ENCODE assay signal across 22 cellular contexts in genomic region chr4:177371452-177371851, GRCh38.
DNase-seq lines count a peak whose midpoint lies in the region; ATAC-seq, FAIRE-seq and TF ChIP-seq lines count a peak whose summit lies in the region.
"Had no signal": no experiment of that assay in that cellular context is flagged by ENCODE, and none has a peak within 500 bp of the region (broad histone marks: within the 10 kb centered on the region; RNA-seq: fewer than 3 reads in every experiment).

No MANE protein-coding gene starts in this region.

- H3K4me1 ChIP-seq in HepG2 (ENCODE audit: insufficient read depth, low read length): no peaks in the 10 kb centered on the region
- no peaks in the 10 kb centered on the region for H3K4me1 ChIP-seq in right lobe of liver
- H3K4me1 ChIP-seq: SJSA1 had no signal

- 31% methylated on average over 4 of the region's 4 CpGs for WGBS in HepG2 (ENCODE audit: low lambda C conversion rate)
- WGBS in right lobe of liver (ENCODE audit: insufficient coverage, low coverage, low lambda C conversion rate, missing lambda C conversion rate): 73% methylated on average over 4 of the region's 4 CpGs

- H3K9me3 ChIP-seq in HepG2 (ENCODE audit: low read length) (no peaks in the 10 kb centered on the region), right lobe of liver (no peaks in the 10 kb centered on the region)
- H3K9me3 ChIP-seq: SJSA1 had no signal

- H3K27ac ChIP-seq in HepG2 (ENCODE audit: extremely low read length, insufficient read depth, low read length) (no peak overlapping the region), right lobe of liver (no peak overlapping the region)
- H3K27ac ChIP-seq: 22Rv1; BLaER1 treated with 17β-estradiol and CSF1 and Interleukin-3, amounts not matched to agents 10 nM and 100 nM; SJSA1 had no signal

- H3K4me2 ChIP-seq in HepG2 (ENCODE audit: low read depth, low read length): no peak overlapping the region
- H3K4me2 ChIP-seq: BLaER1 treated with 17β-estradiol and CSF1 and Interleukin-3, amounts not matched to agents 10 nM and 100 nM; GM23338 had no signal

- ATAC-seq in HepG2 (no peak), right lobe of liver (no peak), GM18873 (IDR thresholded peaks at IDR 0.05; ENCODE audit: low FRiP score, unreplicated experiment) (no peak), GM18867 (IDR thresholded peaks at IDR 0.05; ENCODE audit: unreplicated experiment) (no peak), Right ventricle myocardium inferior (no peak)
- ATAC-seq: GM23338 had no signal

- H3K27me3 ChIP-seq in HepG2 (ENCODE audit: control insufficient read depth in 1 of 2, insufficient read depth in 2 of 2, low read length in 2 of 2) (peaks cover 0 to 5% of the 10 kb centered on the region in 2 experiments; a peak in 1 of 5 replicates), right lobe of liver (no peaks in the 10 kb centered on the region)
- H3K27me3 ChIP-seq: BLaER1 treated with 17β-estradiol and CSF1 and Interleukin-3, amounts not matched to agents 10 nM and 100 nM had no signal

- TF ChIP-seq RAD21 in HepG2 (CRISPR knock-in tag; IDR thresholded peaks at IDR 0.05): no peak

- H3K79me2 ChIP-seq in HepG2 (ENCODE audit: insufficient read depth, low read length): no peaks in the 10 kb centered on the region

- TF ChIP-seq EP300 in HepG2 (IDR thresholded peaks at IDR 0.05; ENCODE audit: low read depth in 2 of 2, low read length in 2 of 2): no peak
- TF ChIP-seq EP300 in HepG2 (CRISPR knock-in tag; IDR thresholded peaks at IDR 0.05; ENCODE audit: borderline replicate concordance): no peak

- H4K20me1 ChIP-seq in HepG2 (ENCODE audit: insufficient read depth, low read length): no peaks in the 10 kb centered on the region
- H4K20me1 ChIP-seq: BLaER1 treated with 17β-estradiol and CSF1 and Interleukin-3, amounts not matched to agents 10 nM and 100 nM had no signal

- DNase-seq in HepG2 (ENCODE audit: low spot score) (no peak), right lobe of liver (no peak), NCI-H146 (lab: John Stamatoyannopoulos, UW) (peak; percentile 69), NCI-H774 (lab: John Stamatoyannopoulos, UW) (peak; percentile 16), AML-193 (lab: John Stamatoyannopoulos, UW) (no peak), Right ventricle myocardium inferior (ENCODE audit: missing footprints) (no peak)
- DNase-seq: ACHN; CD4-positive, alpha-beta T cell; DMS53; H9; NCI-H1092; NCI-H2029; NCI-H446; NCI-H524 treated with DMSO at 0.1 percent for 48 hours had no signal

- H3K36me3 ChIP-seq in HepG2 (replicated peaks in 1 of 2; ENCODE audit: control insufficient read depth in 1 of 2, insufficient read depth in 2 of 2, low read length in 2 of 2): no peaks in the 10 kb centered on the region
- H3K36me3 ChIP-seq in right lobe of liver: no peaks in the 10 kb centered on the region
- H3K36me3 ChIP-seq: BLaER1 treated with 17β-estradiol and CSF1 and Interleukin-3, amounts not matched to agents 10 nM and 100 nM; SJSA1 had no signal

- H2AFZ ChIP-seq in HepG2 (ENCODE audit: low read length): no peak overlapping the region
- H2AFZ ChIP-seq: GM23338 had no signal

- H3K9ac ChIP-seq in HepG2 (ENCODE audit: insufficient read depth, low read depth, low read length): no peak overlapping the region
- H3K9ac ChIP-seq: BLaER1 treated with 17β-estradiol and CSF1 and Interleukin-3, amounts not matched to agents 10 nM and 100 nM had no signal

- BruUV-seq in HepG2 (replicated peaks; lab: Mats Ljungman, UMichigan): no TSS peak

- in situ Hi-C loops in HepG2 (cut with HindIII; ENCODE audit: extremely low pct_ligation_motif_present, low pct_unique_long_range_greater_than_20kb): no loop called here

- CTCF ChIA-PET in HepG2 (lab: Yijun Ruan, JAX; ENCODE audit: low intra/inter-chr PET ratio, low total read pairs): no interaction called here

- TF ChIP-seq POLR2A in HepG2 (IDR thresholded peaks at IDR 0.05; ENCODE audit: insufficient read depth in 1 of 2, low read depth in 2 of 2, low read length in 2 of 2) (no peak), right lobe of liver (IDR thresholded peaks at IDR 0.05) (no peak)

- intact Hi-C loops in HepG2 (cut with micrococcal nuclease; ENCODE audit: unreplicated experiment): no loop called here
- intact Hi-C loops in right lobe of liver (cut with DNase I): no loop called here
- intact Hi-C loops in Right ventricle myocardium inferior (cut with DNase I): no loop called here

- POLR2A ChIA-PET in HepG2 (lab: Yijun Ruan, JAX): no interaction called here

- no peak for FAIRE-seq in HepG2 (lab: Jason Lieb, UNC)
- FAIRE-seq: GM18507, RCC 7860 had no signal

- H3K4me3 ChIP-seq in HepG2 (replicated peaks in 1 of 3; ENCODE audit: insufficient read depth in 1 of 3, low read depth in 2 of 3, low read length in 3 of 3): no peak overlapping the region
- no peak overlapping the region for H3K4me3 ChIP-seq in right lobe of liver
- H3K4me3 ChIP-seq: BLaER1 treated with 17β-estradiol and CSF1 and Interleukin-3, amounts not matched to agents 10 nM and 100 nM; GM23338; SJSA1 had no signal

- TF ChIP-seq CTCF in HepG2 (CRISPR knock-in tag; IDR thresholded peaks at IDR 0.05): no peak
- no peak for TF ChIP-seq CTCF in right lobe of liver (IDR thresholded peaks at IDR 0.05)

TF ChIP-seq in HepG2, 621 proteins besides CTCF, POLR2A, EP300 and RAD21 (continues in another document):
- TF ChIP-seq, protein P1, sequence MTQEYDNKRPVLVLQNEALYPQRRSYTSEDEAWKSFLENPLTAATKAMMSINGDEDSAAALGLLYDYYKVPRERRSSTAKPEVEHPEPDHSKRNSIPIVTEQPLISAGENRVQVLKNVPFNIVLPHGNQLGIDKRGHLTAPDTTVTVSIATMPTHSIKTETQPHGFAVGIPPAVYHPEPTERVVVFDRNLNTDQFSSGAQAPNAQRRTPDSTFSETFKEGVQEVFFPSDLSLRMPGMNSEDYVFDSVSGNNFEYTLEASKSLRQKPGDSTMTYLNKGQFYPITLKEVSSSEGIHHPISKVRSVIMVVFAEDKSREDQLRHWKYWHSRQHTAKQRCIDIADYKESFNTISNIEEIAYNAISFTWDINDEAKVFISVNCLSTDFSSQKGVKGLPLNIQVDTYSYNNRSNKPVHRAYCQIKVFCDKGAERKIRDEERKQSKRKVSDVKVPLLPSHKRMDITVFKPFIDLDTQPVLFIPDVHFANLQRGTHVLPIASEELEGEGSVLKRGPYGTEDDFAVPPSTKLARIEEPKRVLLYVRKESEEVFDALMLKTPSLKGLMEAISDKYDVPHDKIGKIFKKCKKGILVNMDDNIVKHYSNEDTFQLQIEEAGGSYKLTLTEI (CRISPR knock-in tag; conservative IDR thresholded peaks at IDR 0.05): no peak
- TF ChIP-seq HMGXB3 (CRISPR knock-in tag; IDR thresholded peaks at IDR 0.05; ENCODE audit: borderline replicate concordance) (no peak), SPEN (CRISPR knock-in tag; IDR thresholded peaks at IDR 0.05; ENCODE audit: low read depth) (no peak)
- TF ChIP-seq, protein P2, sequence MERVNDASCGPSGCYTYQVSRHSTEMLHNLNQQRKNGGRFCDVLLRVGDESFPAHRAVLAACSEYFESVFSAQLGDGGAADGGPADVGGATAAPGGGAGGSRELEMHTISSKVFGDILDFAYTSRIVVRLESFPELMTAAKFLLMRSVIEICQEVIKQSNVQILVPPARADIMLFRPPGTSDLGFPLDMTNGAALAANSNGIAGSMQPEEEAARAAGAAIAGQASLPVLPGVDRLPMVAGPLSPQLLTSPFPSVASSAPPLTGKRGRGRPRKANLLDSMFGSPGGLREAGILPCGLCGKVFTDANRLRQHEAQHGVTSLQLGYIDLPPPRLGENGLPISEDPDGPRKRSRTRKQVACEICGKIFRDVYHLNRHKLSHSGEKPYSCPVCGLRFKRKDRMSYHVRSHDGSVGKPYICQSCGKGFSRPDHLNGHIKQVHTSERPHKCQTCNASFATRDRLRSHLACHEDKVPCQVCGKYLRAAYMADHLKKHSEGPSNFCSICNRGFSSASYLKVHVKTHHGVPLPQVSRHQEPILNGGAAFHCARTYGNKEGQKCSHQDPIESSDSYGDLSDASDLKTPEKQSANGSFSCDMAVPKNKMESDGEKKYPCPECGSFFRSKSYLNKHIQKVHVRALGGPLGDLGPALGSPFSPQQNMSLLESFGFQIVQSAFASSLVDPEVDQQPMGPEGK (CRISPR knock-in tag; IDR thresholded peaks at IDR 0.05): no peak

Comparison
In these comparisons a context has a peak if more than half of its experiments do, and no peak if none do; other contexts are left out.
1. DNase-seq: peak in NCI-H146 (single experiment) and NCI-H774 (single experiment); none in HepG2 (single experiment), right lobe of liver (0 of 3), AML-193 (0 of 2) and Right ventricle myocardium inferior (single experiment).